Comparison of ENCODE assay signal across 1 cellular context in the genomic region with DNA sequence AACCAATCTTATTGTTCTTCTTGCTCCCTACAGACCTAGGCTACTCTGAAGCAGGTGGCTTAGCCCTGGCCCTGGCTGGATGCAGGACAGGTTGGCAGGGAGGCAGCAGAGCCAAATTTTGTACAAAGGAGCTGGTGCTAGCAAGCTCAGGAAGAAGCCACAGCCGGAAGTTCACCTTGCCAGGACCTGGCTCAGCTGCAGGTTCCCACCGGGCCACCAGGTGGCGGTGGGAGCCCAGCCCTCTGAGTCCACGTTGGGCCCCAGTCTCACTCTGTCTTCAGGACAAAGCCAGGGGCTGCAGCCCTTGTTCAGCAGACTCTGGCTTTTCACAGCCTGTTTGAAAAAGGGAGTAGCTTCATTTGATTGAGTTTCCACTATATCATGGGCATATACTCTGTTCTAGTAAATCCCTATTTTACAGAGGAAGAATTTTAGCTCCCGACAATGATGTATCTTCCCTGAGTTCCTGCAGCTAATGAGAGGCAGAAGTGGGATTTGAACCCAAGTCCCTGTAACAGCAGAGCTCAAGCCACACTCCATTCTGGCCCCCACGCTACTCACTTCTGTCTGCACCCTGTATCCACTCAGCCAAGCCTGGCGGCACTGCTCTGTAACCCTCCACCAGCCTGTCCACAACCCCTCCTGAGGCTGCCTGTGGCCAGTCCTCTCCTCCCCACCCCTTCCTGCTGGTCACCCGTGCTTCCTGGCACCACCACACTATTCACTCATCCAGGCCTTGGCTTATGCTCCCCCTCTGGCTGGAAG.
A peak's percentile ranks its signal among the peaks of the same experiment; 100 is the strongest.
TF ChIP-seq lines count a peak whose summit lies in the region.

No MANE protein-coding gene starts in this region.

TF ChIP-seq in HEK293, 187 proteins besides CTCF, POLR2A, EP300 and RAD21 (continued from another document and continues in another):
- TF ChIP-seq, protein P1, sequence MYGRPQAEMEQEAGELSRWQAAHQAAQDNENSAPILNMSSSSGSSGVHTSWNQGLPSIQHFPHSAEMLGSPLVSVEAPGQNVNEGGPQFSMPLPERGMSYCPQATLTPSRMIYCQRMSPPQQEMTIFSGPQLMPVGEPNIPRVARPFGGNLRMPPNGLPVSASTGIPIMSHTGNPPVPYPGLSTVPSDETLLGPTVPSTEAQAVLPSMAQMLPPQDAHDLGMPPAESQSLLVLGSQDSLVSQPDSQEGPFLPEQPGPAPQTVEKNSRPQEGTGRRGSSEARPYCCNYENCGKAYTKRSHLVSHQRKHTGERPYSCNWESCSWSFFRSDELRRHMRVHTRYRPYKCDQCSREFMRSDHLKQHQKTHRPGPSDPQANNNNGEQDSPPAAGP (tag by site-specific recombination; IDR thresholded peaks at IDR 0.05): no peak
- peak; percentile 50; the same call in 1 of the 2 replicates for TF ChIP-seq ZFP69B (tag by site-specific recombination; IDR thresholded peaks at IDR 0.05)
- TF ChIP-seq ZNF184 (tag by site-specific recombination; IDR thresholded peaks at IDR 0.05): no peak
- no peak for TF ChIP-seq MYNN (tag by site-specific recombination; IDR thresholded peaks at IDR 0.05; ENCODE audit: borderline replicate concordance)
- TF ChIP-seq ZNF175 (tag by site-specific recombination; IDR thresholded peaks at IDR 0.05): no peak
- no peak for TF ChIP-seq ZNF571 (tag by site-specific recombination; IDR thresholded peaks at IDR 0.05)
- TF ChIP-seq ZBTB7A (tag by site-specific recombination; IDR thresholded peaks at IDR 0.05; ENCODE audit: low read depth): no peak
- no peak for TF ChIP-seq ZNF133 (tag by site-specific recombination; IDR thresholded peaks at IDR 0.05)
- TF ChIP-seq, protein P2, sequence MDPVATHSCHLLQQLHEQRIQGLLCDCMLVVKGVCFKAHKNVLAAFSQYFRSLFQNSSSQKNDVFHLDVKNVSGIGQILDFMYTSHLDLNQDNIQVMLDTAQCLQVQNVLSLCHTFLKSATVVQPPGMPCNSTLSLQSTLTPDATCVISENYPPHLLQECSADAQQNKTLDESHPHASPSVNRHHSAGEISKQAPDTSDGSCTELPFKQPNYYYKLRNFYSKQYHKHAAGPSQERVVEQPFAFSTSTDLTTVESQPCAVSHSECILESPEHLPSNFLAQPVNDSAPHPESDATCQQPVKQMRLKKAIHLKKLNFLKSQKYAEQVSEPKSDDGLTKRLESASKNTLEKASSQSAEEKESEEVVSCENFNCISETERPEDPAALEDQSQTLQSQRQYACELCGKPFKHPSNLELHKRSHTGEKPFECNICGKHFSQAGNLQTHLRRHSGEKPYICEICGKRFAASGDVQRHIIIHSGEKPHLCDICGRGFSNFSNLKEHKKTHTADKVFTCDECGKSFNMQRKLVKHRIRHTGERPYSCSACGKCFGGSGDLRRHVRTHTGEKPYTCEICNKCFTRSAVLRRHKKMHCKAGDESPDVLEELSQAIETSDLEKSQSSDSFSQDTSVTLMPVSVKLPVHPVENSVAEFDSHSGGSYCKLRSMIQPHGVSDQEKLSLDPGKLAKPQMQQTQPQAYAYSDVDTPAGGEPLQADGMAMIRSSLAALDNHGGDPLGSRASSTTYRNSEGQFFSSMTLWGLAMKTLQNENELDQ (tag by site-specific recombination; IDR thresholded peaks at IDR 0.05; ENCODE audit: low read depth): no peak
- no peak for TF ChIP-seq ZBTB8A (tag by site-specific recombination; IDR thresholded peaks at IDR 0.05)
- TF ChIP-seq ZNF302 (tag by site-specific recombination; IDR thresholded peaks at IDR 0.05; ENCODE audit: low read depth): no peak
- TF ChIP-seq ZBTB17 (tag by site-specific recombination; IDR thresholded peaks at IDR 0.05): peak; percentile 36; the same call in 1 of the 2 replicates
- no peak for TF ChIP-seq ZNF23 (tag by site-specific recombination; IDR thresholded peaks at IDR 0.05; ENCODE audit: borderline replicate concordance)
- TF ChIP-seq ZNF140 (tag by site-specific recombination; IDR thresholded peaks at IDR 0.05): no peak
- TF ChIP-seq ZNF510 (tag by site-specific recombination; IDR thresholded peaks at IDR 0.05; ENCODE audit: insufficient replicate concordance): no peak
- no peak for TF ChIP-seq ZNF560 (tag by site-specific recombination; IDR thresholded peaks at IDR 0.05; ENCODE audit: borderline replicate concordance)
- TF ChIP-seq ZNF335 (tag by site-specific recombination; conservative IDR thresholded peaks at IDR 0.05): 0 out of 2 replicates have a peak, but pooled peaks have one; percentile 18
- TF ChIP-seq, protein P3, sequence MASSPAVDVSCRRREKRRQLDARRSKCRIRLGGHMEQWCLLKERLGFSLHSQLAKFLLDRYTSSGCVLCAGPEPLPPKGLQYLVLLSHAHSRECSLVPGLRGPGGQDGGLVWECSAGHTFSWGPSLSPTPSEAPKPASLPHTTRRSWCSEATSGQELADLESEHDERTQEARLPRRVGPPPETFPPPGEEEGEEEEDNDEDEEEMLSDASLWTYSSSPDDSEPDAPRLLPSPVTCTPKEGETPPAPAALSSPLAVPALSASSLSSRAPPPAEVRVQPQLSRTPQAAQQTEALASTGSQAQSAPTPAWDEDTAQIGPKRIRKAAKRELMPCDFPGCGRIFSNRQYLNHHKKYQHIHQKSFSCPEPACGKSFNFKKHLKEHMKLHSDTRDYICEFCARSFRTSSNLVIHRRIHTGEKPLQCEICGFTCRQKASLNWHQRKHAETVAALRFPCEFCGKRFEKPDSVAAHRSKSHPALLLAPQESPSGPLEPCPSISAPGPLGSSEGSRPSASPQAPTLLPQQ (tag by site-specific recombination; IDR thresholded peaks at IDR 0.05): peak; percentile 40; the same call in 1 of the 2 replicates
- TF ChIP-seq ZNF19 (tag by site-specific recombination; IDR thresholded peaks at IDR 0.05; ENCODE audit: low read depth): no peak
- TF ChIP-seq ZNF837 (tag by site-specific recombination; IDR thresholded peaks at IDR 0.05): no peak
- no peak for TF ChIP-seq MZF1 (tag by site-specific recombination; IDR thresholded peaks at IDR 0.05; ENCODE audit: borderline replicate concordance)
- TF ChIP-seq ZNF610 (tag by site-specific recombination; IDR thresholded peaks at IDR 0.05; ENCODE audit: borderline replicate concordance): no peak
- no peak for TF ChIP-seq ZNF157 (tag by site-specific recombination; IDR thresholded peaks at IDR 0.05)
- TF ChIP-seq ZNF416 (tag by site-specific recombination; IDR thresholded peaks at IDR 0.05): no peak
- no peak for TF ChIP-seq IKZF3 (tag by site-specific recombination; IDR thresholded peaks at IDR 0.05)
- TF ChIP-seq ZNF10 (tag by site-specific recombination; IDR thresholded peaks at IDR 0.05): no peak
- no peak for TF ChIP-seq SP7 (tag by site-specific recombination; IDR thresholded peaks at IDR 0.05)
- TF ChIP-seq ZNF561 (tag by site-specific recombination; IDR thresholded peaks at IDR 0.05; ENCODE audit: borderline replicate concordance): no peak
- TF ChIP-seq, protein P4, sequence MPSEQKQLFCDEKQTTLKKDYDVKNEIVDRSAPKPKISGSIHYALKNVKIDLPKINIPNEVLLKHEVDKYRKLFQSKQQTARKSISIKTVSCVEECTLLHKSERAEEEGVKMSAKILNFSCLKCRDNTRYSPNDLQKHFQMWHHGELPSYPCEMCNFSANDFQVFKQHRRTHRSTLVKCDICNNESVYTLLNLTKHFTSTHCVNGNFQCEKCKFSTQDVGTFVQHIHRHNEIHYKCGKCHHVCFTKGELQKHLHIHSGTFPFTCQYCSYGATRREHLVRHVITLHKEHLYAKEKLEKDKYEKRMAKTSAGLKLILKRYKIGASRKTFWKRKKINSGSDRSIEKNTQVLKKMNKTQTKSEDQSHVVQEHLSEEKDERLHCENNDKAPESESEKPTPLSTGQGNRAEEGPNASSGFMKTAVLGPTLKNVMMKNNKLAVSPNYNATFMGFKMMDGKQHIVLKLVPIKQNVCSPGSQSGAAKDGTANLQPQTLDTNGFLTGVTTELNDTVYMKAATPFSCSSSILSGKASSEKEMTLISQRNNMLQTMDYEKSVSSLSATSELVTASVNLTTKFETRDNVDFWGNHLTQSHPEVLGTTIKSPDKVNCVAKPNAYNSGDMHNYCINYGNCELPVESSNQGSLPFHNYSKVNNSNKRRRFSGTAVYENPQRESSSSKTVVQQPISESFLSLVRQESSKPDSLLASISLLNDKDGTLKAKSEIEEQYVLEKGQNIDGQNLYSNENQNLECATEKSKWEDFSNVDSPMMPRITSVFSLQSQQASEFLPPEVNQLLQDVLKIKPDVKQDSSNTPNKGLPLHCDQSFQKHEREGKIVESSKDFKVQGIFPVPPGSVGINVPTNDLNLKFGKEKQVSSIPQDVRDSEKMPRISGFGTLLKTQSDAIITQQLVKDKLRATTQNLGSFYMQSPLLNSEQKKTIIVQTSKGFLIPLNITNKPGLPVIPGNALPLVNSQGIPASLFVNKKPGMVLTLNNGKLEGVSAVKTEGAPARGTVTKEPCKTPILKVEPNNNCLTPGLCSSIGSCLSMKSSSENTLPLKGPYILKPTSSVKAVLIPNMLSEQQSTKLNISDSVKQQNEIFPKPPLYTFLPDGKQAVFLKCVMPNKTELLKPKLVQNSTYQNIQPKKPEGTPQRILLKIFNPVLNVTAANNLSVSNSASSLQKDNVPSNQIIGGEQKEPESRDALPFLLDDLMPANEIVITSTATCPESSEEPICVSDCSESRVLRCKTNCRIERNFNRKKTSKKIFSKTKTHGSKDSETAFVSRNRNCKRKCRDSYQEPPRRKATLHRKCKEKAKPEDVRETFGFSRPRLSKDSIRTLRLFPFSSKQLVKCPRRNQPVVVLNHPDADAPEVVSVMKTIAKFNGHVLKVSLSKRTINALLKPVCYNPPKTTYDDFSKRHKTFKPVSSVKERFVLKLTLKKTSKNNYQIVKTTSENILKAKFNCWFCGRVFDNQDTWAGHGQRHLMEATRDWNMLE (tag by site-specific recombination; conservative IDR thresholded peaks at IDR 0.05; ENCODE audit: low read depth): peak; percentile 59
- TF ChIP-seq ZNF623 (tag by site-specific recombination; IDR thresholded peaks at IDR 0.05): no peak
- TF ChIP-seq KLF16 (tag by site-specific recombination; IDR thresholded peaks at IDR 0.05): no peak
- TF ChIP-seq ZSCAN30 (tag by site-specific recombination; IDR thresholded peaks at IDR 0.05): peak; percentile 49; the same call in 1 of the 2 replicates
- TF ChIP-seq ZNF132 (tag by site-specific recombination; IDR thresholded peaks at IDR 0.05; ENCODE audit: borderline replicate concordance): no peak
- TF ChIP-seq ZNF473 (tag by site-specific recombination; IDR thresholded peaks at IDR 0.05): no peak
- no peak for TF ChIP-seq ZNF629 (tag by site-specific recombination; IDR thresholded peaks at IDR 0.05)
- TF ChIP-seq BCL11A (tag by site-specific recombination; IDR thresholded peaks at IDR 0.05; ENCODE audit: low read depth): no peak
- no peak for TF ChIP-seq ZBTB1 (tag by site-specific recombination; IDR thresholded peaks at IDR 0.05)
- no peak for TF ChIP-seq ZNF248 (tag by site-specific recombination; IDR thresholded peaks at IDR 0.05)
- no peak for TF ChIP-seq GFI1B (tag by site-specific recombination; IDR thresholded peaks at IDR 0.05)
- TF ChIP-seq, protein P5, sequence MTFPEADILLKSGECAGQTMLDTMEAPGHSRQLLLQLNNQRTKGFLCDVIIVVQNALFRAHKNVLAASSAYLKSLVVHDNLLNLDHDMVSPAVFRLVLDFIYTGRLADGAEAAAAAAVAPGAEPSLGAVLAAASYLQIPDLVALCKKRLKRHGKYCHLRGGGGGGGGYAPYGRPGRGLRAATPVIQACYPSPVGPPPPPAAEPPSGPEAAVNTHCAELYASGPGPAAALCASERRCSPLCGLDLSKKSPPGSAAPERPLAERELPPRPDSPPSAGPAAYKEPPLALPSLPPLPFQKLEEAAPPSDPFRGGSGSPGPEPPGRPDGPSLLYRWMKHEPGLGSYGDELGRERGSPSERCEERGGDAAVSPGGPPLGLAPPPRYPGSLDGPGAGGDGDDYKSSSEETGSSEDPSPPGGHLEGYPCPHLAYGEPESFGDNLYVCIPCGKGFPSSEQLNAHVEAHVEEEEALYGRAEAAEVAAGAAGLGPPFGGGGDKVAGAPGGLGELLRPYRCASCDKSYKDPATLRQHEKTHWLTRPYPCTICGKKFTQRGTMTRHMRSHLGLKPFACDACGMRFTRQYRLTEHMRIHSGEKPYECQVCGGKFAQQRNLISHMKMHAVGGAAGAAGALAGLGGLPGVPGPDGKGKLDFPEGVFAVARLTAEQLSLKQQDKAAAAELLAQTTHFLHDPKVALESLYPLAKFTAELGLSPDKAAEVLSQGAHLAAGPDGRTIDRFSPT (tag by site-specific recombination; IDR thresholded peaks at IDR 0.05): no peak
- TF ChIP-seq ZEB2 (tag by site-specific recombination; IDR thresholded peaks at IDR 0.05): no peak
- no peak for TF ChIP-seq ZNF350 (tag by site-specific recombination; IDR thresholded peaks at IDR 0.05)
- no peak for TF ChIP-seq ZNF621 (tag by site-specific recombination; IDR thresholded peaks at IDR 0.05)
- TF ChIP-seq OVOL3 (tag by site-specific recombination; IDR thresholded peaks at IDR 0.05): no peak
- TF ChIP-seq ZNF670 (tag by site-specific recombination; IDR thresholded peaks at IDR 0.05; ENCODE audit: low read depth): no peak
- no peak for TF ChIP-seq ZXDB (tag by site-specific recombination; IDR thresholded peaks at IDR 0.05)
- no peak for TF ChIP-seq ZFP3 (tag by site-specific recombination; IDR thresholded peaks at IDR 0.05; ENCODE audit: low read depth)
- TF ChIP-seq, protein P6, sequence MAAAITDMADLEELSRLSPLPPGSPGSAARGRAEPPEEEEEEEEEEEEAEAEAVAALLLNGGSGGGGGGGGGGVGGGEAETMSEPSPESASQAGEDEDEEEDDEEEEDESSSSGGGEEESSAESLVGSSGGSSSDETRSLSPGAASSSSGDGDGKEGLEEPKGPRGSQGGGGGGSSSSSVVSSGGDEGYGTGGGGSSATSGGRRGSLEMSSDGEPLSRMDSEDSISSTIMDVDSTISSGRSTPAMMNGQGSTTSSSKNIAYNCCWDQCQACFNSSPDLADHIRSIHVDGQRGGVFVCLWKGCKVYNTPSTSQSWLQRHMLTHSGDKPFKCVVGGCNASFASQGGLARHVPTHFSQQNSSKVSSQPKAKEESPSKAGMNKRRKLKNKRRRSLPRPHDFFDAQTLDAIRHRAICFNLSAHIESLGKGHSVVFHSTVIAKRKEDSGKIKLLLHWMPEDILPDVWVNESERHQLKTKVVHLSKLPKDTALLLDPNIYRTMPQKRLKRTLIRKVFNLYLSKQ (tag by site-specific recombination; IDR thresholded peaks at IDR 0.05; ENCODE audit: borderline replicate concordance): no peak
- TF ChIP-seq, protein P7, sequence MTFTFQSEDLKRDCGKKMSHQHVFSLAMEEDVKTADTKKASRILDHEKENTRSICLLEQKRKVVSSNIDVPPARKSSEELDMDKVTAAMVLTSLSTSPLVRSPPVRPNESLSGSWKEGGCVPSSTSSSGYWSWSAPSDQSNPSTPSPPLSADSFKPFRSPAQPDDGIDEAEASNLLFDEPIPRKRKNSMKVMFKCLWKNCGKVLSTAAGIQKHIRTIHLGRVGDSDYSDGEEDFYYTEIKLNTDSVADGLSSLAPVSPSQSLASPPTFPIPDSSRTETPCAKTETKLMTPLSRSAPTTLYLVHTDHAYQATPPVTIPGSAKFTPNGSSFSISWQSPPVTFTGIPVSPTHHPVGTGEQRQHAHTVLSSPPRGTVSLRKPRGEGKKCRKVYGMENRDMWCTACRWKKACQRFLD (tag by site-specific recombination; IDR thresholded peaks at IDR 0.05): no peak
- TF ChIP-seq ZNF777 (tag by site-specific recombination; IDR thresholded peaks at IDR 0.05; ENCODE audit: borderline replicate concordance): no peak
